1 cellular context compared by ENCODE assay signal in the genomic region with DNA sequence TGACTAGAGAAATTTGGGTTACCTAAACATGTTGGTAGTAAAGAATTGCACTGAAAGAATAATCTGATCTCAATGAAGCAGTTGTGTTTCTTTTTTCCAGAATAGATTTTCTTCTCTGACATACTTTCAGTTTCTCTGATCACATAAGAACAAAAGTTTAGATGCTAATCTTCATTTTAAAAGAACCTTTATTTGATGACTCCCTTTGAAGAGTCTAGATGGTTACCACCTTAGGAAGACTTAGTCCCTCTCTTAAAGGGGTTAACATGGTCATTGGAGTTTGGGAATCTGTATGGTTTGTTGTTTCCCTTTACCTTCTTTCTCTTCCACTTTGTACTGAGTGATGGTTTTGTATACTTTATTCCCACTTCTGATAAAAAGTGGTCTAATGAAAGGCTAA.
TF ChIP-seq lines count a peak whose summit lies in the region.

No MANE protein-coding gene starts in this region.

TF ChIP-seq in HepG2, 621 proteins besides CTCF, POLR2A, EP300 and RAD21:
- TF ChIP-seq ZNF230 (CRISPR knock-in tag; IDR thresholded peaks at IDR 0.05) (no peak), HOXA3 (CRISPR knock-in tag; IDR thresholded peaks at IDR 0.05) (no peak), ZNF441 (CRISPR knock-in tag; IDR thresholded peaks at IDR 0.05; ENCODE audit: borderline replicate concordance) (no peak), ZNF253 (CRISPR knock-in tag; IDR thresholded peaks at IDR 0.05; ENCODE audit: borderline replicate concordance) (no peak), CCDC6 (CRISPR knock-in tag; IDR thresholded peaks at IDR 0.05) (no peak), ZNF264 (CRISPR knock-in tag; IDR thresholded peaks at IDR 0.05) (no peak), GPN1 (CRISPR knock-in tag; IDR thresholded peaks at IDR 0.05; ENCODE audit: borderline replicate concordance) (no peak), KLF6 (CRISPR knock-in tag; IDR thresholded peaks at IDR 0.05) (no peak), ZFP41 (CRISPR knock-in tag; IDR thresholded peaks at IDR 0.05; ENCODE audit: borderline replicate concordance) (no peak), ZNF34 (CRISPR knock-in tag; IDR thresholded peaks at IDR 0.05; ENCODE audit: borderline replicate concordance) (no peak), ZNF3 (CRISPR knock-in tag; IDR thresholded peaks at IDR 0.05) (no peak), CEBPG (CRISPR knock-in tag; IDR thresholded peaks at IDR 0.05) (no peak), JARID2 (CRISPR knock-in tag; IDR thresholded peaks at IDR 0.05; ENCODE audit: insufficient replicate concordance) (no peak), ZKSCAN8 (CRISPR knock-in tag; IDR thresholded peaks at IDR 0.05; ENCODE audit: borderline replicate concordance) (no peak)
- TF ChIP-seq, protein P1, sequence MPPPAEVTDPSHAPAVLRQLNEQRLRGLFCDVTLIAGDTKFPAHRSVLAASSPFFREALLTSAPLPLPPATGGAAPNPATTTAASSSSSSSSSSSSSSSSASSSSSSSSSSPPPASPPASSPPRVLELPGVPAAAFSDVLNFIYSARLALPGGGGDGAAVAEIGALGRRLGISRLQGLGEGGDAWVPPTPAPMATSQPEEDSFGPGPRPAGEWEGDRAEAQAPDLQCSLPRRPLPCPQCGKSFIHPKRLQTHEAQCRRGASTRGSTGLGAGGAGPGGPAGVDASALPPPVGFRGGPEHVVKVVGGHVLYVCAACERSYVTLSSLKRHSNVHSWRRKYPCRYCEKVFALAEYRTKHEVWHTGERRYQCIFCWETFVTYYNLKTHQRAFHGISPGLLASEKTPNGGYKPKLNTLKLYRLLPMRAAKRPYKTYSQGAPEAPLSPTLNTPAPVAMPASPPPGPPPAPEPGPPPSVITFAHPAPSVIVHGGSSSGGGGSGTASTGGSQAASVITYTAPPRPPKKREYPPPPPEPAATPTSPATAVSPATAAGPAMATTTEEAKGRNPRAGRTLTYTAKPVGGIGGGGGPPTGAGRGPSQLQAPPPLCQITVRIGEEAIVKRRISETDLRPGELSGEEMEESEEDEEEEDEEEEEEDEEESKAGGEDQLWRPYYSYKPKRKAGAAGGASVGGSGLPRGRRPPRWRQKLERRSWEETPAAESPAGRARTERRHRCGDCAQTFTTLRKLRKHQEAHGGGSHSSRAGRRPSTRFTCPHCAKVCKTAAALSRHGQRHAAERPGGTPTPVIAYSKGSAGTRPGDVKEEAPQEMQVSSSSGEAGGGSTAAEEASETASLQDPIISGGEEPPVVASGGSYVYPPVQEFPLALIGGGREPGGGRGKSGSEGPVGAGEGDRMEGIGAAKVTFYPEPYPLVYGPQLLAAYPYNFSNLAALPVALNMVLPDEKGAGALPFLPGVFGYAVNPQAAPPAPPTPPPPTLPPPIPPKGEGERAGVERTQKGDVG (CRISPR knock-in tag; IDR thresholded peaks at IDR 0.05; ENCODE audit: borderline replicate concordance): no peak
- TF ChIP-seq, protein P2, sequence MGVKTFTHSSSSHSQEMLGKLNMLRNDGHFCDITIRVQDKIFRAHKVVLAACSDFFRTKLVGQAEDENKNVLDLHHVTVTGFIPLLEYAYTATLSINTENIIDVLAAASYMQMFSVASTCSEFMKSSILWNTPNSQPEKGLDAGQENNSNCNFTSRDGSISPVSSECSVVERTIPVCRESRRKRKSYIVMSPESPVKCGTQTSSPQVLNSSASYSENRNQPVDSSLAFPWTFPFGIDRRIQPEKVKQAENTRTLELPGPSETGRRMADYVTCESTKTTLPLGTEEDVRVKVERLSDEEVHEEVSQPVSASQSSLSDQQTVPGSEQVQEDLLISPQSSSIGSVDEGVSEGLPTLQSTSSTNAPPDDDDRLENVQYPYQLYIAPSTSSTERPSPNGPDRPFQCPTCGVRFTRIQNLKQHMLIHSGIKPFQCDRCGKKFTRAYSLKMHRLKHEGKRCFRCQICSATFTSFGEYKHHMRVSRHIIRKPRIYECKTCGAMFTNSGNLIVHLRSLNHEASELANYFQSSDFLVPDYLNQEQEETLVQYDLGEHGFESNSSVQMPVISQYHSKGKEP (CRISPR knock-in tag; IDR thresholded peaks at IDR 0.05): no peak
